In the genomic region with DNA sequence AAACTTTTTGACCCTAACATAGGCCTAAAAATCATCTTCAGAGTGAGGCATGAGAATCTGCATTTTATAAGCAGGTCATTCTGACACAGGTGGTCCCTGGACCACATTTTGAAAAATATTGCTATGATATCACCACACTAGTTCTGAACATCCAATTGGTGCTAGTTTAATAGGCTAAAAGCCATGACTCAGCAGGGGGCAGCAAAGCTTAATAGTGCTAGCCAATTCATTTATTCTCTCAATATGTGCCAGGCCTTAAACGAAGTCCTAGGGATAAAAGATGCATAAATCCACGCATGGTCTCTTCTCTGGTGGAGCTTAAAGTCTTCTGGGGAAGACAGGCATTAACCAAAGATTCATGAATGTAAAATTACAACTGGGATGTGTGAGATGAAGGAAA, we compare ENCODE assay signal across 9 cellular contexts. TPM values are rescaled to one million over a fixed set of nuclear protein-coding genes. Genes with fewer than 3 reads are reported as not detected.
DNase-seq lines count a peak whose midpoint lies in the region; ATAC-seq, FAIRE-seq and TF ChIP-seq lines count a peak whose summit lies in the region.
"Had no signal": no experiment of that assay in that cellular context is flagged by ENCODE, and none has a peak within 500 bp of the region (broad histone marks: within the 10 kb centered on the region; RNA-seq: fewer than 3 reads in every experiment).

No MANE protein-coding gene starts in this region.

- ATAC-seq in activated CD8-positive, alpha-beta T cell treated with anti-CD3 and anti-CD28 coated beads, Interleukin-2, amount 10 ng/mL, durations not matched to agents 7 days and 5 days = peak; percentile 49
- ATAC-seq in HepG2 (peak; percentile 82), GM19397 (IDR thresholded peaks at IDR 0.05; ENCODE audit: unreplicated experiment) (no peak), GM18520 (IDR thresholded peaks at IDR 0.05; ENCODE audit: unreplicated experiment) (no peak)

- intact Hi-C loops in HepG2 (cut with micrococcal nuclease; ENCODE audit: unreplicated experiment) = loop anchor here (1.0 to 5.0 kb wide), 3 partner anchors 52 to 81 kb away; no protein-coding TSS in a partner anchor

- in situ Hi-C loops in Caki2 (cut with HindIII; ENCODE audit: low pct_unique_long_range_greater_than_20kb, low sequenced_read_pairs) (no loop called here), HepG2 (cut with HindIII; ENCODE audit: extremely low pct_ligation_motif_present, low pct_unique_long_range_greater_than_20kb) (no loop called here)

- H3K4me3 Mint-ChIP-seq in activated CD8-positive, alpha-beta T cell treated with anti-CD3 and anti-CD28 coated beads, Interleukin-2, amount 10 ng/mL, durations not matched to agents 7 days and 5 days = no peak overlapping the region
- H3K4me3 Mint-ChIP-seq in T-helper 2 cell treated with Interferon-gamma antibody and Interleukin-4, amounts not matched to agents 5 μg/mL and 100 μg/mL, for 36 hours = no peak overlapping the region

- BruUV-seq in HepG2 (replicated peaks; lab: Mats Ljungman, UMichigan) = no TSS peak

- H3K4me2 ChIP-seq in HepG2 (ENCODE audit: low read depth, low read length) = no peak overlapping the region

- 7% methylated on average over 2 of the region's 2 CpGs for WGBS in HepG2 (ENCODE audit: low lambda C conversion rate)

- POLR2A ChIA-PET in activated CD8-positive, alpha-beta T cell treated with anti-CD3 and anti-CD28 coated beads, Interleukin-2, amount 10 ng/mL, durations not matched to agents 7 days and 5 days (lab: Charles Lee) = interaction anchor here (0.6 kb wide), 1 partner anchor 1288 kb away, joined by 4 read pairs; no protein-coding TSS in a partner anchor
- POLR2A ChIA-PET in HepG2 (lab: Yijun Ruan, JAX) = interaction anchor here (1.1 to 2.3 kb wide), 2 partner anchors 9 to 29 kb away, joined by 3 to 7 read pairs; a partner anchor contains a TSS

- FAIRE-seq in HepG2 (lab: Jason Lieb, UNC) = no peak
- FAIRE-seq: TTC549 had no signal

- H3K27me3 Mint-ChIP-seq in activated CD8-positive, alpha-beta T cell treated with anti-CD3 and anti-CD28 coated beads, Interleukin-2, amount 10 ng/mL, durations not matched to agents 7 days and 5 days (ENCODE audit: low read depth) = peaks cover 20% of the 10 kb centered on the region
- peaks cover 19% of the 10 kb centered on the region for H3K27me3 Mint-ChIP-seq in T-helper 2 cell treated with Interferon-gamma antibody and Interleukin-4, amounts not matched to agents 5 μg/mL and 100 μg/mL, for 36 hours (ENCODE audit: low read depth)

- H3K36me3 ChIP-seq in HepG2 (replicated peaks in 1 of 2; ENCODE audit: control insufficient read depth in 1 of 2, insufficient read depth in 2 of 2, low read length in 2 of 2) = no peaks in the 10 kb centered on the region

- H3K27ac Mint-ChIP-seq in activated CD8-positive, alpha-beta T cell treated with anti-CD3 and anti-CD28 coated beads, Interleukin-2, amount 10 ng/mL, durations not matched to agents 7 days and 5 days = no peak overlapping the region
- H3K27ac Mint-ChIP-seq in T-helper 2 cell treated with Interferon-gamma antibody and Interleukin-4, amounts not matched to agents 5 μg/mL and 100 μg/mL, for 36 hours = no peak overlapping the region

- H4K20me1 ChIP-seq in HepG2 (ENCODE audit: insufficient read depth, low read length) = no peaks in the 10 kb centered on the region

- peak; percentile 35 for DNase-seq in Caki2 (ENCODE audit: low read depth)
- peak; percentile 73 for DNase-seq in HT-29 (ENCODE audit: low spot score)
- DNase-seq in activated CD8-positive, alpha-beta T cell treated with anti-CD3 and anti-CD28 coated beads, Interleukin-2, amount 10 ng/mL, durations not matched to agents 7 days and 5 days = peak; percentile 46
- peak; percentile 55 for DNase-seq in HepG2 (ENCODE audit: low spot score)
- DNase-seq in retina = no peak
- DNase-seq in T-helper 2 cell treated with Interferon-gamma antibody and Interleukin-4, amounts not matched to agents 5 μg/mL and 100 μg/mL, for 36 hours (ENCODE audit: low spot score) = no peak

- no peak for TF ChIP-seq EP300 in HepG2 (IDR thresholded peaks at IDR 0.05; ENCODE audit: low read depth in 2 of 2, low read length in 2 of 2)
- TF ChIP-seq EP300 in HepG2 (CRISPR knock-in tag; IDR thresholded peaks at IDR 0.05; ENCODE audit: borderline replicate concordance) = no peak

- H3K4me1 ChIP-seq in HepG2 (ENCODE audit: insufficient read depth, low read length) = peaks cover 5% of the 10 kb centered on the region; the same call in 1 of the 2 replicates

- no peaks in the 10 kb centered on the region for H3K9me3 Mint-ChIP-seq in activated CD8-positive, alpha-beta T cell treated with anti-CD3 and anti-CD28 coated beads, Interleukin-2, amount 10 ng/mL, durations not matched to agents 7 days and 5 days (ENCODE audit: insufficient read depth)
- H3K9me3 Mint-ChIP-seq in T-helper 2 cell treated with Interferon-gamma antibody and Interleukin-4, amounts not matched to agents 5 μg/mL and 100 μg/mL, for 36 hours = no peaks in the 10 kb centered on the region

- no peaks in the 10 kb centered on the region for H3K9me3 ChIP-seq in HepG2 (ENCODE audit: low read length)

- H3K36me3 Mint-ChIP-seq in activated CD8-positive, alpha-beta T cell treated with anti-CD3 and anti-CD28 coated beads, Interleukin-2, amount 10 ng/mL, durations not matched to agents 7 days and 5 days (ENCODE audit: low read depth) = no peaks in the 10 kb centered on the region
- H3K36me3 Mint-ChIP-seq in T-helper 2 cell treated with Interferon-gamma antibody and Interleukin-4, amounts not matched to agents 5 μg/mL and 100 μg/mL, for 36 hours (ENCODE audit: low read depth) = no peaks in the 10 kb centered on the region

- CTCF ChIA-PET in activated CD8-positive, alpha-beta T cell treated with anti-CD3 and anti-CD28 coated beads, Interleukin-2, amount 10 ng/mL, durations not matched to agents 7 days and 5 days (lab: Charles Lee) = interaction anchor here (0.6 to 2.2 kb wide), 8 partner anchors 9 to 974 kb away, joined by 3 to 7 read pairs (median 4); a partner anchor contains a TSS
- CTCF ChIA-PET in HepG2 (lab: Yijun Ruan, JAX; ENCODE audit: low intra/inter-chr PET ratio, low total read pairs) = interaction anchor here (2.5 to 2.7 kb wide), 2 partner anchors 68 to 80 kb away, joined by 8 to 21 read pairs; no protein-coding TSS in a partner anchor

- no peak overlapping the region for H3K9ac ChIP-seq in HepG2 (ENCODE audit: insufficient read depth, low read depth, low read length)

- peak; percentile 55; the same call in 1 of the 2 replicates for TF ChIP-seq RAD21 in HepG2 (CRISPR knock-in tag; IDR thresholded peaks at IDR 0.05)

- H3K79me2 ChIP-seq in HepG2 (ENCODE audit: insufficient read depth, low read length) = no peaks in the 10 kb centered on the region

- H3K27ac ChIP-seq in HepG2 (ENCODE audit: extremely low read length, insufficient read depth, low read length) = no peak overlapping the region

- peak; percentile 75 for TF ChIP-seq CTCF in HepG2 (CRISPR knock-in tag; IDR thresholded peaks at IDR 0.05)

- no peaks in the 10 kb centered on the region; a peak in 1 of 5 replicates for H3K27me3 ChIP-seq in HepG2 (ENCODE audit: control insufficient read depth in 1 of 2, insufficient read depth in 2 of 2, low read length in 2 of 2)

- H2AFZ ChIP-seq in HepG2 (ENCODE audit: low read length) = no peak overlapping the region

- no peak for TF ChIP-seq POLR2A in HepG2 (IDR thresholded peaks at IDR 0.05; ENCODE audit: insufficient read depth in 1 of 2, low read depth in 2 of 2, low read length in 2 of 2)

- H3K4me3 ChIP-seq in HepG2 (replicated peaks in 1 of 3; ENCODE audit: insufficient read depth in 1 of 3, low read depth in 2 of 3, low read length in 3 of 3) = no peak overlapping the region

- no peaks in the 10 kb centered on the region for H3K4me1 Mint-ChIP-seq in activated CD8-positive, alpha-beta T cell treated with anti-CD3 and anti-CD28 coated beads, Interleukin-2, amount 10 ng/mL, durations not matched to agents 7 days and 5 days (ENCODE audit: low read depth)
- no peaks in the 10 kb centered on the region for H3K4me1 Mint-ChIP-seq in T-helper 2 cell treated with Interferon-gamma antibody and Interleukin-4, amounts not matched to agents 5 μg/mL and 100 μg/mL, for 36 hours (ENCODE audit: low read depth)

RNA-seq across cellular contexts. Expression of a gene that starts 10.2 kb away (rescaled TPM):
- 21.4 and 26.6 TPM in 2 replicates for total RNA-seq in Caki2 (2014; rRNA removed; shearing (Covaris generic); ENCODE audit: low replicate concordance)
- total RNA-seq in HT-29 (2014; rRNA removed; shearing (Covaris generic)) = 19.9 and 29.4 TPM in 2 replicates
- 10 to 100 TPM; 50.7 to 55.0 TPM for total RNA-seq in activated CD8-positive, alpha-beta T cell treated with anti-CD3 and anti-CD28 coated beads, Interleukin-2, amount 10 ng/mL, durations not matched to agents 7 days and 5 days
- total RNA-seq in HepG2 (2016; rRNA removed; fragmentation: Illumina TruSeq; extraction: Trizol) = 7.5 and 15.2 TPM in 2 replicates
- total RNA-seq in HepG2 (2016; cell fraction: cytosol; rRNA removed; fragmentation: Illumina TruSeq; extraction: Trizol; ENCODE audit: low read depth) = 5.1 and 6.8 TPM in 2 replicates
- total RNA-seq in HepG2 (2016; cell fraction: insoluble cytoplasmic fraction; rRNA removed; fragmentation: Illumina TruSeq; extraction: Trizol) = 9.3 and 17.7 TPM in 2 replicates
- 10.0 and 10.5 TPM in 2 replicates for total RNA-seq in HepG2 (2016; cell fraction: membrane; rRNA removed; fragmentation: Illumina TruSeq; extraction: Trizol)
- total RNA-seq in HepG2 (2016; cell fraction: nucleus; rRNA removed; fragmentation: Illumina TruSeq; extraction: Trizol) = 21.1 and 22.5 TPM in 2 replicates
- 41.0 and 48.5 TPM in 2 replicates for polyA plus RNA-seq in HepG2 (2011; rRNA removed)
- polyA plus RNA-seq in HepG2 (2011; cell fraction: cytosol; rRNA removed) = 15.0 and 16.1 TPM in 2 replicates
- 109 and 122 TPM in 2 replicates for polyA plus RNA-seq in HepG2 (2011; cell fraction: nucleus; rRNA removed)
- polyA plus RNA-seq in HepG2 (2012) = 17.1 and 20.2 TPM in 2 replicates
- polyA plus RNA-seq in HepG2 (2016; cell fraction: cytosol; fragmentation: Illumina TruSeq; extraction: Trizol; ENCODE audit: low read depth) = 7.0 and 7.2 TPM in 2 replicates
- polyA plus RNA-seq in HepG2 (2016; cell fraction: insoluble cytoplasmic fraction; fragmentation: Illumina TruSeq; extraction: Trizol; ENCODE audit: low read depth) = 13.2 and 14.7 TPM in 2 replicates
- 10.4 and 11.7 TPM in 2 replicates for polyA plus RNA-seq in HepG2 (2016; cell fraction: membrane; fragmentation: Illumina TruSeq; extraction: Trizol; ENCODE audit: low read depth)
- polyA plus RNA-seq in HepG2 (2016; cell fraction: nucleus; fragmentation: Illumina TruSeq; extraction: Trizol; ENCODE audit: insufficient read depth, low read depth) = 79.4 and 79.5 TPM in 2 replicates
- polyA minus RNA-seq in HepG2 (2011; rRNA and poly(A)+ RNA removed; ENCODE audit: low replicate concordance) = 22.7 and 72.0 TPM in 2 replicates
- polyA minus RNA-seq in HepG2 (2011; cell fraction: cytosol; rRNA and poly(A)+ RNA removed) = 6.4 and 7.2 TPM in 2 replicates
- polyA minus RNA-seq in HepG2 (2011; cell fraction: nucleus; rRNA and poly(A)+ RNA removed) = 23.7 and 24.9 TPM in 2 replicates

RNA-seq across cellular contexts. Expression of a gene that starts 28.9 kb away (rescaled TPM):
- total RNA-seq in Caki2 (2014; rRNA removed; shearing (Covaris generic); ENCODE audit: low replicate concordance) = 41.6 and 44.5 TPM in 2 replicates
- total RNA-seq in HT-29 (2014; rRNA removed; shearing (Covaris generic)) = 8.5 and 8.9 TPM in 2 replicates
- total RNA-seq in activated CD8-positive, alpha-beta T cell treated with anti-CD3 and anti-CD28 coated beads, Interleukin-2, amount 10 ng/mL, durations not matched to agents 7 days and 5 days = 1 to 10 TPM; 5.8 to 6.0 TPM
- 35.5 and 36.5 TPM in 2 replicates for total RNA-seq in HepG2 (2016; rRNA removed; fragmentation: Illumina TruSeq; extraction: Trizol)
- 4.5 and 4.7 TPM in 2 replicates for total RNA-seq in HepG2 (2016; cell fraction: cytosol; rRNA removed; fragmentation: Illumina TruSeq; extraction: Trizol; ENCODE audit: low read depth)
- total RNA-seq in HepG2 (2016; cell fraction: insoluble cytoplasmic fraction; rRNA removed; fragmentation: Illumina TruSeq; extraction: Trizol) = 34.0 and 36.0 TPM in 2 replicates
- 18.8 and 20.3 TPM in 2 replicates for total RNA-seq in HepG2 (2016; cell fraction: membrane; rRNA removed; fragmentation: Illumina TruSeq; extraction: Trizol)
- total RNA-seq in HepG2 (2016; cell fraction: nucleus; rRNA removed; fragmentation: Illumina TruSeq; extraction: Trizol) = 40.3 and 45.2 TPM in 2 replicates
- polyA plus RNA-seq in HepG2 (2011; rRNA removed) = 6.6 and 7.6 TPM in 2 replicates
- polyA plus RNA-seq in HepG2 (2011; cell fraction: cytosol; rRNA removed) = 5.6 and 6.1 TPM in 2 replicates
- 3.0 and 3.3 TPM in 2 replicates for polyA plus RNA-seq in HepG2 (2011; cell fraction: nucleus; rRNA removed)
- 2.3 and 3.9 TPM in 2 replicates for polyA plus RNA-seq in HepG2 (2012)
- polyA plus RNA-seq in HepG2 (2016; cell fraction: cytosol; fragmentation: Illumina TruSeq; extraction: Trizol; ENCODE audit: low read depth) = 1.8 and 2.5 TPM in 2 replicates
- polyA plus RNA-seq in HepG2 (2016; cell fraction: insoluble cytoplasmic fraction; fragmentation: Illumina TruSeq; extraction: Trizol; ENCODE audit: low read depth) = 14.9 TPM in 2 replicates
- polyA plus RNA-seq in HepG2 (2016; cell fraction: membrane; fragmentation: Illumina TruSeq; extraction: Trizol; ENCODE audit: low read depth) = 5.6 and 6.8 TPM in 2 replicates
- polyA plus RNA-seq in HepG2 (2016; cell fraction: nucleus; fragmentation: Illumina TruSeq; extraction: Trizol; ENCODE audit: insufficient read depth, low read depth) = 18.8 and 19.6 TPM in 2 replicates
- polyA minus RNA-seq in HepG2 (2011; rRNA and poly(A)+ RNA removed; ENCODE audit: low replicate concordance) = 22.7 and 32.8 TPM in 2 replicates
- 12.3 and 14.5 TPM in 2 replicates for polyA minus RNA-seq in HepG2 (2011; cell fraction: cytosol; rRNA and poly(A)+ RNA removed)
- 17.8 and 18.8 TPM in 2 replicates for polyA minus RNA-seq in HepG2 (2011; cell fraction: nucleus; rRNA and poly(A)+ RNA removed)

Comparison
In these comparisons a context has a peak if more than half of its experiments do, and no peak if none do; other contexts are left out.
1. DNase-seq: peak in Caki2 (single experiment), HT-29 (single experiment), activated CD8-positive, alpha-beta T cell treated with anti-CD3 and anti-CD28 coated beads, Interleukin-2, amount 10 ng/mL, durations not matched to agents 7 days and 5 days (single experiment) and HepG2 (single experiment); none in retina (single experiment) and T-helper 2 cell treated with Interferon-gamma antibody and Interleukin-4, amounts not matched to agents 5 μg/mL and 100 μg/mL, for 36 hours (single experiment).
2. ATAC-seq: peak in activated CD8-positive, alpha-beta T cell treated with anti-CD3 and anti-CD28 coated beads, Interleukin-2, amount 10 ng/mL, durations not matched to agents 7 days and 5 days (single experiment) and HepG2 (single experiment); none in GM19397 (single experiment) and GM18520 (single experiment).